In the genomic region with DNA sequence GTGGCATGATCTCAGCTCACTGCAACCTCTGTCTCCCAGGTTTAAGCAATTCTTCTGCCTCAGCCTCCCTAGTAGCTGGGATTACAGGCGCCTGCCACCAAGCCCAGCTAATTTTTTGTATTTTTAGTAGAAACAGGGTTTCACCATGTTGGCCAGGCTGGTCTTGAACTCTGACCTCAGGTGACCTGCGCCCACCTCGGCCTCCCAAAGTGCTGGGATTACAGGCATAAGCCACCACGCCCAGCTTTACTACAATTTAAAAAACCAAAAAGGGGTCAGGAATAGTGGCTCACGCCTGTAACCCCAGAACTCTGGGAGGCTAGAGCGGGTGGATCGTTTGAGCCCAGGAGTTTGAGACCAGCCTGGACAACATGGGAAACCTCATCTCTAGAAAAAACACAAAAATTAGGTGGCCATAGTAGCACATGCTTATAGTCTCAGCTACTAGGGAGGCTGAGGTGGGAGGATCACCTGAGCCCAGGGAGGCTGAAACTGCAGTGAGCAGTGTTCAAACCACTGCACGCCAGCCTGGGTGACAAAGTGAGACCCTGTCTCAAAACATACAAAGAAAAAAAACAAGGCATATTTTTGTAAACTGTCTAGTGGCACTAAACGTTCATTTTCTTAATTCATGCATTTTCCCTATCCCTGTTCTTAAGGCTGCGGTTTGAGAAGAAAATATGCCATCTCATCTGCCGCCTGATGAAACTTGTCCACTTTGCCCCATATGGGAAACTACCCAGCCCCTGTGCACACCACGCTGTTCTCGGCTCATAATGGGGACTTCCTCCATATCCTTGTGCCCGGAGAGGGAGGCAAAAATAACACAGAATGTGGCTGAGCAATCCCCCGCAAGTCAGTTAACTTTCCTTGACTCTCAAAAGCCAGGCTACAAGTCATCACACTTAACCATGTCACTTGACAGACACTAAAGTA, we compare ENCODE assay signal across 9 cellular contexts. TPM values are rescaled to one million over a fixed set of nuclear protein-coding genes. Genes with fewer than 3 reads are reported as not detected.
DNase-seq lines count a peak whose midpoint lies in the region; ATAC-seq and TF ChIP-seq lines count a peak whose summit lies in the region.
"Had no signal": no experiment of that assay in that cellular context is flagged by ENCODE, and none has a peak within 500 bp of the region (broad histone marks: within the 10 kb centered on the region; RNA-seq: fewer than 3 reads in every experiment).

No MANE protein-coding gene starts in this region.

- H3K4me1 Mint-ChIP-seq in chondrocyte (ENCODE audit: low read depth), result peaks cover 24% of the 10 kb centered on the region
- peaks cover 25% of the 10 kb centered on the region for H3K4me1 Mint-ChIP-seq in osteocyte (ENCODE audit: unreplicated experiment)

- no peak for DNase-seq in GM06990 (ENCODE audit: extremely low read depth, insufficient read length)
- DNase-seq in OCI-M1 (lab: John Stamatoyannopoulos, UW), result peak; percentile 83
- no peak for DNase-seq in chondrocyte (ENCODE audit: low spot score)
- no peak for DNase-seq in osteocyte (ENCODE audit: extremely low spot score, unreplicated experiment)
- DNase-seq in NCI-H2171 treated with DMSO at 0.1 percent for 48 hours (lab: John Stamatoyannopoulos, UW), result no peak
- no peak for DNase-seq in SHP77 treated with DMSO at 0.1 percent for 48 hours (lab: John Stamatoyannopoulos, UW)
- no peak for DNase-seq in NK-92 (lab: John Stamatoyannopoulos, UW; ENCODE audit: unreplicated experiment)
- DNase-seq: activated gamma-delta T cell had no signal

- ATAC-seq in GM18511 (IDR thresholded peaks at IDR 0.05; ENCODE audit: unreplicated experiment), result no peak

- H3K27me3 Mint-ChIP-seq in chondrocyte (ENCODE audit: low read depth), result no peaks in the 10 kb centered on the region
- H3K27me3 Mint-ChIP-seq in osteocyte (ENCODE audit: unreplicated experiment), result no peaks in the 10 kb centered on the region

- no peaks in the 10 kb centered on the region for H3K9me3 Mint-ChIP-seq in chondrocyte (ENCODE audit: low read depth)
- H3K9me3 Mint-ChIP-seq in osteocyte (ENCODE audit: unreplicated experiment), result no peaks in the 10 kb centered on the region

- H3K27ac Mint-ChIP-seq in chondrocyte (ENCODE audit: unreplicated experiment), result peak overlapping the region; percentile 64
- peak overlapping the region; percentile 68 for H3K27ac Mint-ChIP-seq in osteocyte (ENCODE audit: unreplicated experiment)

- H3K36me3 Mint-ChIP-seq in chondrocyte (ENCODE audit: low read depth), result no peaks in the 10 kb centered on the region
- peaks cover 8% of the 10 kb centered on the region for H3K36me3 Mint-ChIP-seq in osteocyte (ENCODE audit: unreplicated experiment)

- H3K27me3 ChIP-seq in GM06990 (replicated peaks; ENCODE audit: control insufficient read depth, insufficient read depth, low read length), result no peaks in the 10 kb centered on the region

- peak overlapping the region; percentile 98 for H3K4me3 ChIP-seq in GM06990 (replicated peaks; ENCODE audit: low read depth, low read length)

- H3K4me3 Mint-ChIP-seq in chondrocyte (ENCODE audit: unreplicated experiment), result peak overlapping the region; percentile 17
- H3K4me3 Mint-ChIP-seq in osteocyte (ENCODE audit: unreplicated experiment), result no peak overlapping the region

- peaks cover 6% of the 10 kb centered on the region for H3K36me3 ChIP-seq in GM06990 (ENCODE audit: control insufficient read depth, insufficient read depth, low read length)

- TF ChIP-seq CTCF in GM06990 (IDR thresholded peaks at IDR 0.05; ENCODE audit: insufficient read depth, low read length, poor library complexity, severe bottlenecking) (no peak), chondrocyte (IDR thresholded peaks at IDR 0.05) (no peak), osteocyte (IDR thresholded peaks at IDR 0.05) (no peak)

RNA-seq across cellular contexts. Expression of a gene that starts 4.3 kb away (rescaled TPM):
- 3.1 to 4.2 TPM (median 3.8 TPM) in 3 replicates for total RNA-seq in chondrocyte
- total RNA-seq in osteocyte, result 4.1 and 4.4 TPM in 2 replicates

RNA-seq across cellular contexts. Expression of a gene that starts 25.7 kb away (rescaled TPM):
- total RNA-seq in chondrocyte (8.2 to 19.3 TPM (median 9.2 TPM) in 3 replicates), osteocyte (19.4 and 21.6 TPM in 2 replicates)

RNA-seq across cellular contexts. Expression of a gene that starts 48.3 kb away (rescaled TPM):
- total RNA-seq in chondrocyte, result 43.8 to 49.5 TPM (median 47.1 TPM) in 3 replicates
- 42.5 and 45.6 TPM in 2 replicates for total RNA-seq in osteocyte
